In genomic region chr12:7933255-7933726, GRCh38 we compare ENCODE assay signal across 8 cellular contexts. TPM values are rescaled to one million over a fixed set of nuclear protein-coding genes. Genes with fewer than 3 reads are reported as not detected.
DNase-seq lines count a peak whose midpoint lies in the region; ATAC-seq and TF ChIP-seq lines count a peak whose summit lies in the region.

No MANE protein-coding gene starts in this region.

- peak; percentile 75 for ATAC-seq in GM21515 (IDR thresholded peaks at IDR 0.05; ENCODE audit: unreplicated experiment)

- WGBS in HUES64 = 7% methylated on average over 5 of the region's 7 CpGs

- no peaks in the 10 kb centered on the region for H3K9me3 Mint-ChIP-seq in activated T-helper 1 cell treated with anti-CD3 and anti-CD28 coated beads, Interleukin-12 subunit alpha, Interleukin-12 subunit beta, Interleukin-2, Interleukin-4 antibody, amounts not matched to agents 30 ng/mL and 10 ng/mL and 1 ng/mL, durations not matched to agents 14 hours and 24 hours and 36 hours
- H3K9me3 Mint-ChIP-seq in neural progenitor cell = no peaks in the 10 kb centered on the region

- no peak overlapping the region for H2AFZ ChIP-seq in neural progenitor cell (replicated peaks)

- peak overlapping the region; percentile 54 for H3K27ac ChIP-seq in HUES64 (ENCODE audit: low read depth, low read length)
- peak overlapping the region; percentile 19 for H3K27ac ChIP-seq in neural progenitor cell
- H3K27ac ChIP-seq in stomach smooth muscle (ENCODE audit: low read length) = peak overlapping the region; percentile 55

- no peaks in the 10 kb centered on the region for H3K27me3 Mint-ChIP-seq in activated T-helper 1 cell treated with anti-CD3 and anti-CD28 coated beads, Interleukin-12 subunit alpha, Interleukin-12 subunit beta, Interleukin-2, Interleukin-4 antibody, amounts not matched to agents 30 ng/mL and 10 ng/mL and 1 ng/mL, durations not matched to agents 14 hours and 24 hours and 36 hours (ENCODE audit: insufficient read depth)
- H3K27me3 Mint-ChIP-seq in neural progenitor cell (ENCODE audit: insufficient read depth, low read depth) = no peaks in the 10 kb centered on the region

- H3K4me1 ChIP-seq in HUES64 (ENCODE audit: insufficient read depth, low read length) (peaks cover 21% of the 10 kb centered on the region; the same call in 1 of the 2 replicates), neural progenitor cell (peaks cover 15% of the 10 kb centered on the region), stomach smooth muscle (ENCODE audit: control insufficient read depth, insufficient read depth, low read length) (no peaks in the 10 kb centered on the region)

- no peak overlapping the region for H3K4me3 Mint-ChIP-seq in activated T-helper 1 cell treated with anti-CD3 and anti-CD28 coated beads, Interleukin-12 subunit alpha, Interleukin-12 subunit beta, Interleukin-2, Interleukin-4 antibody, amounts not matched to agents 30 ng/mL and 10 ng/mL and 1 ng/mL, durations not matched to agents 14 hours and 24 hours and 36 hours
- H3K4me3 Mint-ChIP-seq in neural progenitor cell = no peak overlapping the region

- peak; percentile 79 for TF ChIP-seq CTCF in neural progenitor cell (IDR thresholded peaks at IDR 0.05)

- H3K4me3 ChIP-seq in HUES64 (ENCODE audit: low read length) (peak overlapping the region; percentile 100), neural progenitor cell (peak overlapping the region; percentile 94), stomach smooth muscle (ENCODE audit: low read length in 2 of 2) (peak overlapping the region; percentile 77 to 84)

- H3K9ac ChIP-seq in HUES64 (ENCODE audit: low read depth, low read length) (peak overlapping the region; percentile 97; the same call in 1 of the 2 replicates), neural progenitor cell (peak overlapping the region; percentile 55), stomach smooth muscle (ENCODE audit: low read length in 2 of 2) (peak overlapping the region; percentile 36 to 75)

- no peak overlapping the region for H3K27ac Mint-ChIP-seq in activated T-helper 1 cell treated with anti-CD3 and anti-CD28 coated beads, Interleukin-12 subunit alpha, Interleukin-12 subunit beta, Interleukin-2, Interleukin-4 antibody, amounts not matched to agents 30 ng/mL and 10 ng/mL and 1 ng/mL, durations not matched to agents 14 hours and 24 hours and 36 hours
- H3K27ac Mint-ChIP-seq in neural progenitor cell = no peak overlapping the region

- peaks cover 56% of the 10 kb centered on the region for H3K79me2 ChIP-seq in neural progenitor cell (ENCODE audit: low read depth)

- peaks cover 36% of the 10 kb centered on the region for H3K4me1 Mint-ChIP-seq in activated T-helper 1 cell treated with anti-CD3 and anti-CD28 coated beads, Interleukin-12 subunit alpha, Interleukin-12 subunit beta, Interleukin-2, Interleukin-4 antibody, amounts not matched to agents 30 ng/mL and 10 ng/mL and 1 ng/mL, durations not matched to agents 14 hours and 24 hours and 36 hours (ENCODE audit: low read depth)
- peaks cover 12% of the 10 kb centered on the region for H3K4me1 Mint-ChIP-seq in neural progenitor cell

- H3K36me3 Mint-ChIP-seq in activated T-helper 1 cell treated with anti-CD3 and anti-CD28 coated beads, Interleukin-12 subunit alpha, Interleukin-12 subunit beta, Interleukin-2, Interleukin-4 antibody, amounts not matched to agents 30 ng/mL and 10 ng/mL and 1 ng/mL, durations not matched to agents 14 hours and 24 hours and 36 hours (ENCODE audit: low read depth) = peaks cover 27% of the 10 kb centered on the region
- peaks cover 18% of the 10 kb centered on the region for H3K36me3 Mint-ChIP-seq in neural progenitor cell

- H3K9me3 ChIP-seq in HUES64 (ENCODE audit: insufficient read depth, low read depth, low read length) (no peaks in the 10 kb centered on the region), neural progenitor cell (ENCODE audit: low read depth) (no peaks in the 10 kb centered on the region), stomach smooth muscle (ENCODE audit: control insufficient read depth in 2 of 2, low read length in 2 of 2) (no peaks in the 10 kb centered on the region)

- H3K27me3 ChIP-seq in HUES64 (ENCODE audit: insufficient read depth, low read length) (no peaks in the 10 kb centered on the region), neural progenitor cell (no peaks in the 10 kb centered on the region), stomach smooth muscle (ENCODE audit: control insufficient read depth in 1 of 2, insufficient read depth in 2 of 2, low read length in 2 of 2) (no peaks in the 10 kb centered on the region)

- H3K36me3 ChIP-seq in HUES64 (ENCODE audit: insufficient read depth, low read length) (peaks cover 67% of the 10 kb centered on the region), neural progenitor cell (peaks cover 19% of the 10 kb centered on the region), stomach smooth muscle (ENCODE audit: control insufficient read depth in 2 of 2, insufficient read depth in 2 of 2, low read length in 2 of 2) (peaks cover 4 to 18% of the 10 kb centered on the region in 2 donors)

- DNase-seq in DMS153 (lab: John Stamatoyannopoulos, UW) = peak; percentile 90
- peak; percentile 96 for DNase-seq in RKO (ENCODE audit: low spot score)
- peak; percentile 64 for DNase-seq in activated T-helper 1 cell treated with anti-CD3 and anti-CD28 coated beads, Interleukin-12 subunit alpha, Interleukin-12 subunit beta, Interleukin-2, Interleukin-4 antibody, amounts not matched to agents 30 ng/mL and 10 ng/mL and 1 ng/mL, durations not matched to agents 14 hours and 24 hours and 36 hours (ENCODE audit: low spot score)
- peak; percentile 85 for DNase-seq in foreskin melanocyte
- DNase-seq in neural progenitor cell (ENCODE audit: low spot score) = peak; percentile 91

- H4K20me1 ChIP-seq in neural progenitor cell (ENCODE audit: low read depth) = peaks cover 75% of the 10 kb centered on the region

- H3F3A ChIP-seq in neural progenitor cell (ENCODE audit: low read depth) = peaks cover 23% of the 10 kb centered on the region

- H3K4me2 ChIP-seq in neural progenitor cell = peak overlapping the region; percentile 92

- intact Hi-C loops in activated T-helper 1 cell treated with anti-CD3 and anti-CD28 coated beads, Interleukin-12 subunit alpha, Interleukin-12 subunit beta, Interleukin-2, Interleukin-4 antibody, amounts not matched to agents 30 ng/mL and 10 ng/mL and 1 ng/mL, durations not matched to agents 14 hours and 24 hours and 36 hours (cut with micrococcal nuclease) = loop anchor here (1.0 kb wide), 5 partner anchors 57 to 149 kb away; partner anchors contain the start of gene NECAP1

RNA-seq across cellular contexts. Expression of gene SLC2A3, which starts 2.7 kb away (rescaled TPM):
- polyA plus RNA-seq in HUES64 (2013, experiment 1 of 2) = 433 TPM
- 526 TPM for polyA plus RNA-seq in HUES64 (2013, experiment 2 of 2)
- 226 and 234 TPM in 2 replicates for total RNA-seq in activated T-helper 1 cell treated with anti-CD3 and anti-CD28 coated beads, Interleukin-12 subunit alpha, Interleukin-12 subunit beta, Interleukin-2, Interleukin-4 antibody, amounts not matched to agents 30 ng/mL and 10 ng/mL and 1 ng/mL, durations not matched to agents 14 hours and 24 hours and 36 hours
- total RNA-seq in neural progenitor cell (ENCODE audit: low replicate concordance) = 462 and 548 TPM in 2 replicates

Comparison
In these comparisons a context has a peak if more than half of its experiments do, and no peak if none do; other contexts are left out.
1. Peak in every context shown above with its lines: DNase-seq, ATAC-seq, H3K4me3 ChIP-seq and H3K27ac ChIP-seq.